10 cellular contexts compared by ENCODE assay signal in the genomic region with DNA sequence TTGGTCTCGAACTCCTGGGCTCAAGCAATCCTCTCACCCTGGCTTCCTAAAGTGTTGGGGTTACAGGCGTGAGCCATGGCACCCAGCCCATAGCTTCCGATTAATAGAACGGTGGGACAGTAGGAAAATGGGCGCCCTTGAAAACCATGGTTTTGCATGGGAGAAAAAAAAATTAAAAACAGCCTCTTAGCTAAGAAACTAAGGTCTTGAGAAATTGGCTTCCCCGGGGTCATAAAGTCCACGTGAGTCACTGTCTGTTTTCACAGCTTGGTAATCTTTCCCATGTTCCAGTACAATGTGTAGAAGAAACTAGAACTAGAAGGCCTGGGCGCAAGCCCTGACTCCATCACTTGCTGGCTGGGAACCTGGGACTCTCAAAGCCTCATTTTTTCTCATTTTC. TPM values are rescaled to one million over a fixed set of nuclear protein-coding genes. Genes with fewer than 3 reads are reported as not detected.
DNase-seq lines count a peak whose midpoint lies in the region; FAIRE-seq and TF ChIP-seq lines count a peak whose summit lies in the region.
"Had no signal": no experiment of that assay in that cellular context is flagged by ENCODE, and none has a peak within 500 bp of the region (broad histone marks: within the 10 kb centered on the region; RNA-seq: fewer than 3 reads in every experiment).

No MANE protein-coding gene starts in this region.

- in situ Hi-C loops in G401 (cut with HindIII; ENCODE audit: low sequenced_read_pairs), result no loop called here

- no peak for TF ChIP-seq CTCF in bronchial epithelial cell (IDR thresholded peaks at IDR 0.05; ENCODE audit: insufficient read depth, low read length, severe bottlenecking)
- TF ChIP-seq CTCF in lower leg skin (IDR thresholded peaks at IDR 0.05), result no peak
- no peak for TF ChIP-seq CTCF in tibial nerve (IDR thresholded peaks at IDR 0.05)

- H3K9me3 Mint-ChIP-seq in activated CD4-positive, alpha-beta memory T cell treated with anti-CD3 and anti-CD28 coated beads for 36 hours, result peaks cover 8% of the 10 kb centered on the region
- peaks cover 24% of the 10 kb centered on the region for H3K9me3 Mint-ChIP-seq in activated CD4-positive, alpha-beta memory T cell treated with anti-CD3 and anti-CD28 coated beads, Interleukin-2, amount 10 ng/mL, durations not matched to agents 7 days and 5 days

- TF ChIP-seq POLR2A in lower leg skin (IDR thresholded peaks at IDR 0.05) (no peak), tibial nerve (IDR thresholded peaks at IDR 0.05) (no peak)

- 49 to 65% methylated on average over 8 of the region's 8 CpGs for WGBS in lower leg skin, 2 donors
- WGBS in tibial nerve, 2 donors, result 51 to 59% methylated on average over 8 of the region's 8 CpGs

- H3K9me3 ChIP-seq in tibial nerve, result peaks cover 0 to 8% (median 0%) of the 10 kb centered on the region in 4 donors

- H3K4me3 Mint-ChIP-seq in activated CD4-positive, alpha-beta memory T cell treated with anti-CD3 and anti-CD28 coated beads for 36 hours, result no peak overlapping the region
- H3K4me3 Mint-ChIP-seq in activated CD4-positive, alpha-beta memory T cell treated with anti-CD3 and anti-CD28 coated beads, Interleukin-2, amount 10 ng/mL, durations not matched to agents 7 days and 5 days, result no peak overlapping the region

- peak in 1 of 2 donors; percentile 79 for TF ChIP-seq EP300 in tibial nerve (IDR thresholded peaks at IDR 0.05)

- no peaks in the 10 kb centered on the region for H3K27me3 Mint-ChIP-seq in activated CD4-positive, alpha-beta memory T cell treated with anti-CD3 and anti-CD28 coated beads for 36 hours
- H3K27me3 Mint-ChIP-seq in activated CD4-positive, alpha-beta memory T cell treated with anti-CD3 and anti-CD28 coated beads, Interleukin-2, amount 10 ng/mL, durations not matched to agents 7 days and 5 days, result no peaks in the 10 kb centered on the region

- H3K36me3 ChIP-seq in bronchial epithelial cell (ENCODE audit: control insufficient read depth, insufficient read depth, low read length), result peaks cover 2% of the 10 kb centered on the region
- peaks cover 0 to 12% (median 0%) of the 10 kb centered on the region in 3 donors for H3K36me3 ChIP-seq in tibial nerve

- H3K4me3 ChIP-seq in bronchial epithelial cell (ENCODE audit: low read depth, low read length) (no peak overlapping the region), lower leg skin (ENCODE audit: low read depth, poor library complexity, severe bottlenecking) (no peak overlapping the region), tibial nerve (no peak overlapping the region)

- DNase-seq in activated CD4-positive, alpha-beta memory T cell treated with anti-CD3 and anti-CD28 coated beads for 36 hours, result peak; percentile 22
- DNase-seq in activated CD4-positive, alpha-beta memory T cell treated with anti-CD3 and anti-CD28 coated beads, Interleukin-2, amount 10 ng/mL, durations not matched to agents 7 days and 5 days, result no peak
- DNase-seq in bronchial epithelial cell (ENCODE audit: low read depth), result peak; percentile 60
- peak; percentile 47 to 88 for DNase-seq in lower leg skin (ENCODE audit: low spot score in 2 of 2)
- peak; percentile 27 to 69 for DNase-seq in tibial nerve (ENCODE audit: low spot score in 2 of 2)
- DNase-seq in NCI-H1417 (lab: John Stamatoyannopoulos, UW), result no peak
- DNase-seq in NCI-H2081 treated with DMSO at 0.1 percent for 48 hours (lab: John Stamatoyannopoulos, UW), result no peak
- DNase-seq in G401 (ENCODE audit: low spot score), result no peak
- DNase-seq: NCI-H524 had no signal

- peaks cover 25% of the 10 kb centered on the region for H3K36me3 Mint-ChIP-seq in activated CD4-positive, alpha-beta memory T cell treated with anti-CD3 and anti-CD28 coated beads for 36 hours
- peaks cover 54% of the 10 kb centered on the region for H3K36me3 Mint-ChIP-seq in activated CD4-positive, alpha-beta memory T cell treated with anti-CD3 and anti-CD28 coated beads, Interleukin-2, amount 10 ng/mL, durations not matched to agents 7 days and 5 days (ENCODE audit: low read depth)

- CTCF ChIA-PET in activated CD4-positive, alpha-beta memory T cell treated with anti-CD3 and anti-CD28 coated beads for 36 hours (lab: Charles Lee), result interaction anchor here (0.7 kb wide), 1 partner anchor 115 kb away, joined by 3 read pairs; no protein-coding TSS in a partner anchor
- CTCF ChIA-PET in activated CD4-positive, alpha-beta memory T cell treated with anti-CD3 and anti-CD28 coated beads, Interleukin-2, amount 10 ng/mL, durations not matched to agents 7 days and 5 days (lab: Charles Lee), result no interaction called here

- peaks cover 0 to 68% (median 29%) of the 10 kb centered on the region in 4 donors for H3K4me1 ChIP-seq in tibial nerve

- H3K27me3 ChIP-seq in bronchial epithelial cell (ENCODE audit: control insufficient read depth, insufficient read depth, low read length) (no peaks in the 10 kb centered on the region), tibial nerve (no peaks in the 10 kb centered on the region)

- intact Hi-C loops in activated CD4-positive, alpha-beta memory T cell treated with anti-CD3 and anti-CD28 coated beads for 36 hours (cut with micrococcal nuclease), result loop anchor here (5.0 kb wide), 1 partner anchor 91 kb away; no protein-coding TSS in a partner anchor
- intact Hi-C loops in lower leg skin (cut with DNase I; ENCODE audit: low total_unique reads), result no loop called here

- no peak for FAIRE-seq in bronchial epithelial cell (lab: Jason Lieb, UNC)
- FAIRE-seq: H54 had no signal

- H3K27ac Mint-ChIP-seq in activated CD4-positive, alpha-beta memory T cell treated with anti-CD3 and anti-CD28 coated beads for 36 hours, result peak overlapping the region; percentile 43
- no peak overlapping the region for H3K27ac Mint-ChIP-seq in activated CD4-positive, alpha-beta memory T cell treated with anti-CD3 and anti-CD28 coated beads, Interleukin-2, amount 10 ng/mL, durations not matched to agents 7 days and 5 days

- H3K4me1 Mint-ChIP-seq in activated CD4-positive, alpha-beta memory T cell treated with anti-CD3 and anti-CD28 coated beads for 36 hours (ENCODE audit: low read depth), result peaks cover 83% of the 10 kb centered on the region
- peaks cover 32% of the 10 kb centered on the region for H3K4me1 Mint-ChIP-seq in activated CD4-positive, alpha-beta memory T cell treated with anti-CD3 and anti-CD28 coated beads, Interleukin-2, amount 10 ng/mL, durations not matched to agents 7 days and 5 days

- peak overlapping the region in 3 of 4 donors; percentile 55 to 81 (median 78) for H3K27ac ChIP-seq in tibial nerve

- POLR2A ChIA-PET in activated CD4-positive, alpha-beta memory T cell treated with anti-CD3 and anti-CD28 coated beads for 36 hours (lab: Charles Lee), result interaction anchor here (1.6 kb wide), 1 partner anchor 19 kb away, joined by 4 read pairs; no protein-coding TSS in a partner anchor
- POLR2A ChIA-PET in activated CD4-positive, alpha-beta memory T cell treated with anti-CD3 and anti-CD28 coated beads, Interleukin-2, amount 10 ng/mL, durations not matched to agents 7 days and 5 days (lab: Charles Lee), result no interaction called here

RNA-seq across cellular contexts. Expression of a gene that starts 20.7 kb away (rescaled TPM):
- 10 to 100 TPM; 26.6 to 26.9 TPM for total RNA-seq in activated CD4-positive, alpha-beta memory T cell treated with anti-CD3 and anti-CD28 coated beads for 36 hours
- total RNA-seq in activated CD4-positive, alpha-beta memory T cell treated with anti-CD3 and anti-CD28 coated beads, Interleukin-2, amount 10 ng/mL, durations not matched to agents 7 days and 5 days, result 10 to 100 TPM; 28.3 to 29.1 TPM
- total RNA-seq in bronchial epithelial cell, result 46.6 and 61.7 TPM in 2 replicates
- total RNA-seq in lower leg skin, result 10 to 100 TPM; 17.9 to 31.1 (median 19.9) TPM
- 10 to 100 TPM; 12.6 to 41.9 (median 28.0) TPM for total RNA-seq in tibial nerve
- 21.3 and 29.0 TPM in 2 replicates for total RNA-seq in G401 (2014; rRNA removed; shearing (Covaris generic))

Comparison
In these comparisons a context has a peak if more than half of its experiments do, and no peak if none do; other contexts are left out.
1. DNase-seq: peak in activated CD4-positive, alpha-beta memory T cell treated with anti-CD3 and anti-CD28 coated beads for 36 hours (single experiment), bronchial epithelial cell (single experiment), lower leg skin (2 of 2) and tibial nerve (2 of 2); none in activated CD4-positive, alpha-beta memory T cell treated with anti-CD3 and anti-CD28 coated beads, Interleukin-2, amount 10 ng/mL, durations not matched to agents 7 days and 5 days (single experiment), NCI-H1417 (0 of 3), NCI-H2081 treated with DMSO at 0.1 percent for 48 hours (single experiment) and G401 (single experiment).